In genomic region chr11:13965337-13965736, GRCh38 we compare ENCODE assay signal across 14 cellular contexts. TPM values are rescaled to one million over a fixed set of nuclear protein-coding genes. Genes with fewer than 3 reads are reported as not detected.
A peak's percentile ranks its signal among the peaks of the same experiment; 100 is the strongest.
DNase-seq lines count a peak whose midpoint lies in the region; TF ChIP-seq lines count a peak whose summit lies in the region.
"Had no signal": no experiment of that assay in that cellular context is flagged by ENCODE, and none has a peak within 500 bp of the region (broad histone marks: within the 10 kb centered on the region; RNA-seq: fewer than 3 reads in every experiment).

No MANE protein-coding gene starts in this region.

- H3K9me3 ChIP-seq in Peyer's patch (no peaks in the 10 kb centered on the region), iPS-20b (ENCODE audit: insufficient read depth, low read depth, low read length) (no peaks in the 10 kb centered on the region), neural progenitor cell (ENCODE audit: low read depth) (no peaks in the 10 kb centered on the region), mammary epithelial cell (replicated peaks; ENCODE audit: insufficient read depth, low read length) (no peaks in the 10 kb centered on the region)

- no peak overlapping the region for H3K27ac Mint-ChIP-seq in neural progenitor cell

- H3K4me2 ChIP-seq in neural progenitor cell (peak overlapping the region; percentile 84), mammary epithelial cell (ENCODE audit: insufficient read depth, low read depth, low read length) (no peak overlapping the region)

- H3K4me3 ChIP-seq in Peyer's patch (peak overlapping the region in 2 of 4 donors; percentile 64 to 68), iPS-20b (ENCODE audit: low read length) (0 out of 2 replicates have a peak overlapping the region, but pooled peaks have one; percentile 68), neural progenitor cell (peak overlapping the region; percentile 56), mammary epithelial cell (replicated peaks in 1 of 3; ENCODE audit: insufficient read depth in 1 of 3, low read depth in 2 of 3, low read length in 3 of 3) (no peak overlapping the region)

- no peaks in the 10 kb centered on the region for H3K9me3 Mint-ChIP-seq in neural progenitor cell

- H2AFZ ChIP-seq in neural progenitor cell (replicated peaks) (no peak overlapping the region), mammary epithelial cell (ENCODE audit: low read depth, low read length) (no peak overlapping the region)

- H3F3A ChIP-seq in neural progenitor cell (ENCODE audit: low read depth), result peaks cover 44% of the 10 kb centered on the region

- H3K27me3 ChIP-seq in Peyer's patch (no peaks in the 10 kb centered on the region), iPS-20b (ENCODE audit: insufficient read depth, low read length) (peaks cover 75% of the 10 kb centered on the region), neural progenitor cell (peaks cover 56% of the 10 kb centered on the region), mammary epithelial cell (ENCODE audit: insufficient read depth, low read length) (peaks cover 50% of the 10 kb centered on the region)

- H3K9ac ChIP-seq in iPS-20b (ENCODE audit: low read depth, low read length), result no peak overlapping the region
- no peak overlapping the region for H3K9ac ChIP-seq in neural progenitor cell
- H3K9ac ChIP-seq in mammary epithelial cell (ENCODE audit: insufficient read depth, low read length), result no peak overlapping the region

- H4K20me1 ChIP-seq in neural progenitor cell (ENCODE audit: low read depth) (no peaks in the 10 kb centered on the region), mammary epithelial cell (ENCODE audit: insufficient read depth, low read length) (no peaks in the 10 kb centered on the region)

- H3K4me3 Mint-ChIP-seq in neural progenitor cell, result peak overlapping the region; percentile 8

- WGBS in mammary epithelial cell (ENCODE audit: low coverage, missing lambda C conversion rate), result 46% methylated on average over 2 of the region's 5 CpGs

- peaks cover 2% of the 10 kb centered on the region for H3K36me3 Mint-ChIP-seq in neural progenitor cell

- in situ Hi-C loops in GM13976 (cut with MboI; ENCODE audit: low sequenced_read_pairs, unreplicated experiment) (loop anchor here (25.0 kb wide), 1 partner anchor 447 kb away; no protein-coding TSS in a partner anchor), mammary epithelial cell (cut with MboI; ENCODE audit: low sequenced_read_pairs in 2 of 2) (loop anchor here (10.0 to 25.0 kb wide), 2 partner anchors 172 to 179 kb away; no protein-coding TSS in a partner anchor)

- peaks cover 25% of the 10 kb centered on the region for H3K4me1 Mint-ChIP-seq in neural progenitor cell

- intact Hi-C loops in mammary epithelial cell (cut with micrococcal nuclease), result no loop called here

- no peaks in the 10 kb centered on the region for H3K79me2 ChIP-seq in neural progenitor cell (ENCODE audit: low read depth)
- H3K79me2 ChIP-seq in mammary epithelial cell (ENCODE audit: insufficient read depth, low read length), result no peaks in the 10 kb centered on the region

- CTCF ChIA-PET in mammary epithelial cell (lab: Charles Lee; ENCODE audit: low non-redundant PET), result no interaction called here

- H3K4me1 ChIP-seq in Peyer's patch, result peaks cover 0 to 27% (median 3%) of the 10 kb centered on the region in 4 donors
- peaks cover 23% of the 10 kb centered on the region for H3K4me1 ChIP-seq in iPS-20b (ENCODE audit: insufficient read depth, low read length)
- peaks cover 47% of the 10 kb centered on the region for H3K4me1 ChIP-seq in neural progenitor cell
- peaks cover 10% of the 10 kb centered on the region for H3K4me1 ChIP-seq in mammary epithelial cell (ENCODE audit: insufficient read depth, low read length)

- no TSS peak for BruUV-seq in mammary epithelial cell (replicated peaks; lab: Mats Ljungman, UMichigan)

- dilution Hi-C loops in mammary epithelial cell (cut with HindIII; ENCODE audit: low sequenced_read_pairs), result loop anchor here (25.0 kb wide), 1 partner anchor 272 kb away; no protein-coding TSS in a partner anchor

- H3K27ac ChIP-seq in Peyer's patch, result peak overlapping the region in 3 of 4 donors; percentile 75 to 88 (median 84)
- H3K27ac ChIP-seq in iPS-20b (ENCODE audit: low read length), result no peak overlapping the region
- peak overlapping the region; percentile 83 for H3K27ac ChIP-seq in neural progenitor cell
- no peak overlapping the region for H3K27ac ChIP-seq in mammary epithelial cell (ENCODE audit: insufficient read depth, low read depth, low read length)

- peak; percentile 11 for DNase-seq in GM13976 (ENCODE audit: low spot score)
- DNase-seq in Peyer's patch, result peak in 2 of 3 donors; percentile 69 to 84
- DNase-seq in neural progenitor cell (ENCODE audit: low spot score), result peak; percentile 47
- DNase-seq in mammary epithelial cell, result no peak
- no peak for DNase-seq in NCI-H1105 treated with DMSO at 0.1 percent for 48 hours (lab: John Stamatoyannopoulos, UW)
- no peak for DNase-seq in NCI-H1694 (lab: John Stamatoyannopoulos, UW)
- no peak for DNase-seq in islet precursor cell
- DNase-seq: activated CD4-positive, alpha-beta T cell treated with anti-CD3 and anti-CD28 coated beads for 4 hours; activated T-cell treated with anti-CD3 and anti-CD28 coated beads for 4 hours; cortex of kidney; DND-41; NCI-H524 treated with DMSO at 0.1 percent for 48 hours; occipital lobe had no signal

- no peaks in the 10 kb centered on the region for H3K36me3 ChIP-seq in Peyer's patch
- H3K36me3 ChIP-seq in iPS-20b (ENCODE audit: insufficient read depth, low read depth, low read length), result no peaks in the 10 kb centered on the region
- no peaks in the 10 kb centered on the region for H3K36me3 ChIP-seq in neural progenitor cell
- H3K36me3 ChIP-seq in mammary epithelial cell (ENCODE audit: insufficient read depth, low read length), result no peaks in the 10 kb centered on the region

- peaks cover 46% of the 10 kb centered on the region for H3K27me3 Mint-ChIP-seq in neural progenitor cell (ENCODE audit: insufficient read depth, low read depth)

- TF ChIP-seq POLR2A in Peyer's patch (IDR thresholded peaks at IDR 0.05), result peak in 1 of 2 donors; percentile 68

- no peak for TF ChIP-seq CTCF in GM13976 (IDR thresholded peaks at IDR 0.05; ENCODE audit: borderline replicate concordance, control extremely low read depth, extremely low read depth, insufficient read depth, missing control alignments)
- TF ChIP-seq CTCF in Peyer's patch (IDR thresholded peaks at IDR 0.05), result peak in 3 of 6 experiments; percentile 37 to 48 (median 39)
- peak; percentile 10 for TF ChIP-seq CTCF in neural progenitor cell (IDR thresholded peaks at IDR 0.05)
- peak in 1 of 2 donors; percentile 13 for TF ChIP-seq CTCF in mammary epithelial cell (conservative IDR thresholded peaks at IDR 0.05 in 1 of 2, IDR thresholded peaks at IDR 0.05 in 1 of 2; ENCODE audit: extremely low read depth in 1 of 2, insufficient read depth in 1 of 2, low read depth in 1 of 2, low read length in 2 of 2)

RNA-seq across cellular contexts. Expression of gene SPON1, which starts 2.8 kb away (rescaled TPM):
- total RNA-seq in Peyer's patch, result 10 to 100 TPM; 26.4 to 53.8 (median 48.3) TPM
- 35.4 and 35.9 TPM in 2 replicates for total RNA-seq in neural progenitor cell (ENCODE audit: low replicate concordance)
- under 1 TPM in 1 of 2 donors, not detected in 1; 0.17 TPM for total RNA-seq in mammary epithelial cell
- polyA plus RNA-seq in mammary epithelial cell, result not detected
- not detected for polyA minus RNA-seq in mammary epithelial cell

Comparison
In these comparisons a context has a peak if more than half of its experiments do, and no peak if none do; other contexts are left out.
1. DNase-seq: peak in GM13976 (single experiment), Peyer's patch (2 of 3) and neural progenitor cell (single experiment); none in mammary epithelial cell (single experiment), NCI-H1105 treated with DMSO at 0.1 percent for 48 hours (single experiment), NCI-H1694 (single experiment) and islet precursor cell (single experiment).
2. H3K27ac ChIP-seq: peak in Peyer's patch (3 of 4) and neural progenitor cell (single experiment); none in iPS-20b (single experiment) and mammary epithelial cell (single experiment).
3. H3K4me3 ChIP-seq: peak in iPS-20b (single experiment) and neural progenitor cell (single experiment); none in mammary epithelial cell (0 of 3).
4. RNA of gene SPON1, which starts 2.8 kb away (total RNA-seq): 26.4 to 53.8 TPM in Peyer's patch and 35.4 to 35.9 TPM in neural progenitor cell; 0.17 TPM in mammary epithelial cell; every median in the first group is over 10 times any median in the second.